ENCODE assay signal across 15 cellular contexts in the genomic region with DNA sequence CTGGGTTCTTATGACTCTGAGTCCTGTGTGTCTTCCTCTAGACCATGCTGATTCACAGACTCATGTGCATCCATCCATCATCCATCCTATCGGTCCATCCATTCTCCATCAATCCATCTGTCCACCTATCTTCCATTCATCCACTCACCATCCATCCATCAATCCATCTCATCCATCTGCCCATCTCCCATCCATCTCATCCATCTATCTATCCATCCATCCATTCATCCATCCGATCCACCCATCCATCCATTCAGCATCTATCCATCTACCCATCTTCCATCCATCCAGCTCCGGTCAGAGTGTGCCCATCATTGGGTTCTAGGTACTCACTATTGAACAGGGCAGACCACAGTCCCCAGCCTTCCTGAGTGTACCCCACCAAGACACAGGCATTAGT.
"Had no signal": no experiment of that assay in that cellular context is flagged by ENCODE, and none has a peak within 500 bp of the region (broad histone marks: within the 10 kb centered on the region; RNA-seq: fewer than 3 reads in every experiment).

No MANE protein-coding gene starts in this region.

- FAIRE-seq: TTC549 had no signal

- H3K4me3 ChIP-seq: body of pancreas, left lung, right atrium auricular region had no signal

- H3K9me3 Mint-ChIP-seq: stimulated activated memory B cell treated with anti-CD40 and anti-IgM and Interleukin-4, amounts not matched to agents 10 μg/mL and 1 μg/mL and 100 μg/mL, for 72 hours had no signal

- H3K4me1 Mint-ChIP-seq: stimulated activated memory B cell treated with anti-CD40 and anti-IgM and Interleukin-4, amounts not matched to agents 10 μg/mL and 1 μg/mL and 100 μg/mL, for 72 hours had no signal

- H3K4me1 ChIP-seq: body of pancreas, left lung had no signal

- H3K27ac Mint-ChIP-seq: stimulated activated memory B cell treated with anti-CD40 and anti-IgM and Interleukin-4, amounts not matched to agents 10 μg/mL and 1 μg/mL and 100 μg/mL, for 72 hours had no signal

- H3K27ac ChIP-seq: body of pancreas, neutrophil, right atrium auricular region had no signal

- DNase-seq: activated CD4-positive, alpha-beta T cell treated with anti-CD3 and anti-CD28 coated beads, Interleukin-2, amount 50 U/mL, for 1 hour; activated CD4-positive, CD25-positive, alpha-beta regulatory T cell; activated gamma-delta T cell; activated T-cell treated with anti-CD3 and anti-CD28 coated beads for 4 hours; cerebellar nuclear complex; foreskin melanocyte; head of caudate nucleus; islet precursor cell; left lung; Right ventricle myocardium superior had no signal

- H3K27me3 ChIP-seq: body of pancreas, left lung, neutrophil, right atrium auricular region had no signal

- H3K27me3 Mint-ChIP-seq: stimulated activated memory B cell treated with anti-CD40 and anti-IgM and Interleukin-4, amounts not matched to agents 10 μg/mL and 1 μg/mL and 100 μg/mL, for 72 hours had no signal

- ATAC-seq: body of pancreas; stimulated activated memory B cell treated with anti-CD40 and anti-IgM and Interleukin-4, amounts not matched to agents 10 μg/mL and 1 μg/mL and 100 μg/mL, for 72 hours had no signal

- H3K4me3 Mint-ChIP-seq: stimulated activated memory B cell treated with anti-CD40 and anti-IgM and Interleukin-4, amounts not matched to agents 10 μg/mL and 1 μg/mL and 100 μg/mL, for 72 hours had no signal

- H3K9me3 ChIP-seq: body of pancreas, left lung, neutrophil, right atrium auricular region had no signal
